Comparison of ENCODE assay signal across 8 cellular contexts in the genomic region with DNA sequence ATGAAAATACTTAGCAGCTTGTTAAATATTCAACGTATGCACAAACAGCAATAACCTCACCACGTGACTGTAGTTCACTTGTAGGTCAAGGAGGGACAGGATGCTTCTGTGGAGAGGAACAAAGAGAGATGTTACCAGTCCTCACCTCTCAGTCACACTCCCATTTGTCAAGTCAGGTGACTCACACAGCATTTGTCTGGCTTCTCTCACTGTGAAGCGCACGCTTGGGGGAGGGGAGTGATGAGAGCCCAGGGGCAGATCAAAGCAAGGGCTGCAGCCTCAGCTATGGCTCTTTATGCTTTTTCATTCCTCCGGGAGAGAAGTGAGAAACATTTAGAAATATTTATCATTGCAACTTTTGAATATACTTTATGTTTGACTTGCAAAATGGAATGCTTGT. TPM values are rescaled to one million over a fixed set of nuclear protein-coding genes. Genes with fewer than 3 reads are reported as not detected.
DNase-seq lines count a peak whose midpoint lies in the region; ATAC-seq and TF ChIP-seq lines count a peak whose summit lies in the region.

No MANE protein-coding gene starts in this region.

- intact Hi-C loops in activated CD4-positive, alpha-beta T cell treated with anti-CD3 and anti-CD28 coated beads, Interleukin-2, amount 10 ng/mL, durations not matched to agents 24 days and 14 days (cut with micrococcal nuclease), result loop anchor here (10.0 kb wide), 1 partner anchor 434 kb away; the partner anchor contains the start of gene ADRA2A
- intact Hi-C loops in left ventricle myocardium inferior (cut with micrococcal nuclease) (no loop called here), spleen (cut with DNase I; ENCODE audit: low total_unique reads) (no loop called here), sciatic nerve (cut with DNase I) (no loop called here)

- H3K4me3 Mint-ChIP-seq in activated CD4-positive, alpha-beta T cell treated with anti-CD3 and anti-CD28 coated beads, Interleukin-2, amount 10 ng/mL, durations not matched to agents 24 days and 14 days, result no peak overlapping the region
- H3K4me3 Mint-ChIP-seq in chondrocyte (ENCODE audit: unreplicated experiment), result no peak overlapping the region

- no peak for TF ChIP-seq POLR2A in spleen (IDR thresholded peaks at IDR 0.05)

- H3K9me3 Mint-ChIP-seq in activated CD4-positive, alpha-beta T cell treated with anti-CD3 and anti-CD28 coated beads, Interleukin-2, amount 10 ng/mL, durations not matched to agents 24 days and 14 days, result no peaks in the 10 kb centered on the region
- no peaks in the 10 kb centered on the region for H3K9me3 Mint-ChIP-seq in chondrocyte (ENCODE audit: low read depth)

- peak; percentile 48 for ATAC-seq in HG03432 (IDR thresholded peaks at IDR 0.05; ENCODE audit: unreplicated experiment)
- peak; percentile 78 for ATAC-seq in stimulated activated naive CD8-positive, alpha-beta T cell treated with anti-CD3 and anti-CD28 coated beads, Interleukin-15, Interleukin-2, amounts not matched to agents 100 U/mL and 50 U/mL, for 24 hours
- no peak for ATAC-seq in sciatic nerve

- TF ChIP-seq CTCF in left ventricle myocardium inferior (IDR thresholded peaks at IDR 0.05; ENCODE audit: borderline replicate concordance), result no peak
- no peak for TF ChIP-seq CTCF in spleen (IDR thresholded peaks at IDR 0.05 in 8 of 11, conservative IDR thresholded peaks at IDR 0.05 in 3 of 11)
- TF ChIP-seq CTCF in chondrocyte (IDR thresholded peaks at IDR 0.05), result no peak

- H3K9me3 ChIP-seq in left ventricle myocardium inferior (replicated peaks) (no peaks in the 10 kb centered on the region), spleen (no peaks in the 10 kb centered on the region)

- 15 to 28% (median 17%) methylated on average over 5 of the region's 5 CpGs for WGBS in spleen, 5 donors

- H3K36me3 ChIP-seq in left ventricle myocardium inferior, result no peaks in the 10 kb centered on the region
- no peaks in the 10 kb centered on the region for H3K36me3 ChIP-seq in spleen

- H3K27ac ChIP-seq in left ventricle myocardium inferior (replicated peaks), result peak overlapping the region; percentile 90
- no peak overlapping the region for H3K27ac ChIP-seq in spleen

- DNase-seq in EL (peak; percentile 23), left ventricle myocardium inferior (peak; percentile 62), spleen (no peak), chondrocyte (ENCODE audit: low spot score) (no peak), sciatic nerve (ENCODE audit: low spot score) (no peak)
- DNase-seq in activated CD4-positive, alpha-beta T cell treated with anti-CD3 and anti-CD28 coated beads, Interleukin-2, amount 10 ng/mL, durations not matched to agents 24 days and 14 days, result peak; percentile 67
- peak; percentile 60 for DNase-seq in stimulated activated naive CD8-positive, alpha-beta T cell treated with anti-CD3 and anti-CD28 coated beads, Interleukin-15, Interleukin-2, amounts not matched to agents 100 U/mL and 50 U/mL, for 24 hours

- peaks cover 67% of the 10 kb centered on the region for H3K27me3 Mint-ChIP-seq in activated CD4-positive, alpha-beta T cell treated with anti-CD3 and anti-CD28 coated beads, Interleukin-2, amount 10 ng/mL, durations not matched to agents 24 days and 14 days
- H3K27me3 Mint-ChIP-seq in chondrocyte (ENCODE audit: low read depth), result peaks cover 18% of the 10 kb centered on the region

- H3K4me3 ChIP-seq in left ventricle myocardium inferior (peak overlapping the region; percentile 75), spleen (no peak overlapping the region)

- H3K4me1 Mint-ChIP-seq in activated CD4-positive, alpha-beta T cell treated with anti-CD3 and anti-CD28 coated beads, Interleukin-2, amount 10 ng/mL, durations not matched to agents 24 days and 14 days, result peaks cover 15% of the 10 kb centered on the region
- H3K4me1 Mint-ChIP-seq in chondrocyte (ENCODE audit: low read depth), result peaks cover 45% of the 10 kb centered on the region

- peaks cover 2% of the 10 kb centered on the region for H3K36me3 Mint-ChIP-seq in activated CD4-positive, alpha-beta T cell treated with anti-CD3 and anti-CD28 coated beads, Interleukin-2, amount 10 ng/mL, durations not matched to agents 24 days and 14 days (ENCODE audit: low read depth)
- no peaks in the 10 kb centered on the region for H3K36me3 Mint-ChIP-seq in chondrocyte (ENCODE audit: low read depth)

- peaks cover 48% of the 10 kb centered on the region for H3K27me3 ChIP-seq in left ventricle myocardium inferior (ENCODE audit: low read depth)
- H3K27me3 ChIP-seq in spleen (replicated peaks in 1 of 7), result peaks cover 8 to 89% (median 51%) of the 10 kb centered on the region in 7 donors

- H3K27ac Mint-ChIP-seq in activated CD4-positive, alpha-beta T cell treated with anti-CD3 and anti-CD28 coated beads, Interleukin-2, amount 10 ng/mL, durations not matched to agents 24 days and 14 days, result no peak overlapping the region
- no peak overlapping the region for H3K27ac Mint-ChIP-seq in chondrocyte (ENCODE audit: unreplicated experiment)

- H3K4me1 ChIP-seq in left ventricle myocardium inferior (peaks cover 46% of the 10 kb centered on the region), spleen (peaks cover 10 to 34% (median 22%) of the 10 kb centered on the region in 6 donors)

RNA-seq across cellular contexts. Expression of gene RBM20, which starts 2.9 kb away (rescaled TPM):
- 0.05 TPM in 1 of 2 replicates, not detected in the other for total RNA-seq in activated CD4-positive, alpha-beta T cell treated with anti-CD3 and anti-CD28 coated beads, Interleukin-2, amount 10 ng/mL, durations not matched to agents 24 days and 14 days
- total RNA-seq in left ventricle myocardium inferior (101 TPM), spleen (under 1 TPM in 6 of 7 donors, not detected in 1; 0.07 to 0.72 (median 0.42) TPM), chondrocyte (1.4 to 3.8 TPM (median 3.6 TPM) in 3 replicates), sciatic nerve (0.67 TPM)
- under 1 TPM; 0.04 to 0.45 (median 0.09) TPM for polyA plus RNA-seq in spleen

Comparison
In these comparisons a context has a peak if more than half of its experiments do, and no peak if none do; other contexts are left out.
1. DNase-seq: peak in EL (single experiment), activated CD4-positive, alpha-beta T cell treated with anti-CD3 and anti-CD28 coated beads, Interleukin-2, amount 10 ng/mL, durations not matched to agents 24 days and 14 days (single experiment), left ventricle myocardium inferior (single experiment) and stimulated activated naive CD8-positive, alpha-beta T cell treated with anti-CD3 and anti-CD28 coated beads, Interleukin-15, Interleukin-2, amounts not matched to agents 100 U/mL and 50 U/mL, for 24 hours (single experiment); none in spleen (single experiment), chondrocyte (single experiment) and sciatic nerve (single experiment).
2. RNA of gene RBM20, which starts 2.9 kb away (total RNA-seq): 101 TPM in left ventricle myocardium inferior (single experiment); 1.4 to 3.8 TPM in chondrocyte, 0.67 TPM in sciatic nerve (single experiment), 0.07 to 0.72 TPM in spleen and 0.05 TPM in activated CD4-positive, alpha-beta T cell treated with anti-CD3 and anti-CD28 coated beads, Interleukin-2, amount 10 ng/mL, durations not matched to agents 24 days and 14 days; every median in the first group is over 10 times any median in the second.